In genomic region chr10:98265403-98266378, GRCh38 we compare ENCODE assay signal across 1 cellular context.
TF ChIP-seq lines count a peak whose summit lies in the region.

No MANE protein-coding gene starts in this region.

TF ChIP-seq in IMR-90, 13 proteins besides CTCF, POLR2A, EP300 and RAD21:
- TF ChIP-seq USF2 (IDR thresholded peaks at IDR 0.05; ENCODE audit: low read depth, low read length) (no peak), RCOR1 (IDR thresholded peaks at IDR 0.05; ENCODE audit: insufficient replicate concordance, low read length) (no peak), ELK1 (IDR thresholded peaks at IDR 0.05; ENCODE audit: borderline replicate concordance, low read depth, low read length) (no peak)
